ENCODE assay signal across 1 cellular context in genomic region chr9:7974335-7975005, GRCh38.
TF ChIP-seq lines count a peak whose summit lies in the region.

No MANE protein-coding gene starts in this region.

TF ChIP-seq in GM12878, 131 proteins besides CTCF, POLR2A, EP300 and RAD21 (continued from another document):
- no peak for TF ChIP-seq KDM1A (IDR thresholded peaks at IDR 0.05; ENCODE audit: borderline replicate concordance)
- no peak for TF ChIP-seq PML (IDR thresholded peaks at IDR 0.05; ENCODE audit: low read length)
- no peak for TF ChIP-seq MYB (IDR thresholded peaks at IDR 0.05; ENCODE audit: borderline replicate concordance, low read depth, low read length)
- no peak for TF ChIP-seq BCL3 (IDR thresholded peaks at IDR 0.05; ENCODE audit: borderline replicate concordance, insufficient read depth, low read depth, low read length, poor library complexity, severe bottlenecking)
- 0 out of 2 replicates have a peak, but pooled peaks have one; percentile 55 for TF ChIP-seq CBX5 (IDR thresholded peaks at IDR 0.05; ENCODE audit: low read depth)
- no peak for TF ChIP-seq ZNF207 (IDR thresholded peaks at IDR 0.05; ENCODE audit: borderline replicate concordance)
- no peak for TF ChIP-seq IRF3 (IDR thresholded peaks at IDR 0.05)
